Comparison of ENCODE assay signal across 8 cellular contexts in the genomic region with DNA sequence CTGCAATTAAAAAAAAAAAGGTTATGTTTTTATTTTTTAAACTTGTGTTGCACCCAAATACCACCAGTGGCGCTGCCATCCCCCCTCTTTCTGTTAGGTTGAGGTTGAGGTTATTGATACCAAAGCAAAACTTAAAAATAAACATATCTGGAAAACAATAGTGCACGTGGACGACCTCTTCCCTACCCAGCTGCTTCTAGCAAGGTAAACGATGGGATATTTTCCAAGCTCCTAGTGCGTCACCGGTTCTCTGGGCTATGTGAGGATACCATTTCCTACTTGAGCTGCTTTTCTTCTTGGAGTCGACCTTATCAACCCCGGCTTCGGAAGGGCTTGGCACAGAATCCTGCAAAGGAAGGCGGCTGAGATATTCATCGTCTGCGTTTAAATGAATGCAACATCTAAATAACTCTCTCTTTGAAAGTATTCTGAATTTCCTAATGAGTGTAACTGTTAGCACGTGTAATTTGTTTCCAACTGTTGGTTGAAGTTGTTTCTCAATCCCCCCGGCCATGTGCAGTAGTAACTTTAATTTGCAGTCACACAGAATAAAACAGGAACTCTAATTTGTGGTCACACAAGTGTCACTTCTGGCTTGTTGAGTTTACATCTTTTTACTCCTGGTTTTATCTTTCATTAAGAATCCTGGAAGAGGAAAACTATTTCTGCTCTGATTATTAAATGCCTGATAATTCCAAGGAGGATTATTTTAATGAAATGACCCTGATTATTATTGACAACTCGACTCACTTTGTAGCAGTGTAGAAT.
DNase-seq lines count a peak whose midpoint lies in the region; ATAC-seq and TF ChIP-seq lines count a peak whose summit lies in the region.

No MANE protein-coding gene starts in this region.

- in situ Hi-C loops in GM13976 (cut with MboI; ENCODE audit: low sequenced_read_pairs, unreplicated experiment), result no loop called here

- H3K27ac ChIP-seq in rectal smooth muscle tissue (ENCODE audit: low read depth, low read length), result peak overlapping the region; percentile 87

- H3K9ac ChIP-seq in rectal smooth muscle tissue (ENCODE audit: low read length), result peak overlapping the region; percentile 80

- no peak for TF ChIP-seq CTCF in GM13976 (IDR thresholded peaks at IDR 0.05; ENCODE audit: borderline replicate concordance, control extremely low read depth, extremely low read depth, insufficient read depth, missing control alignments)

- no peaks in the 10 kb centered on the region for H3K27me3 ChIP-seq in rectal smooth muscle tissue (ENCODE audit: control insufficient read depth, insufficient read depth, low read length)

- H3K4me3 ChIP-seq in iPS-11a (ENCODE audit: low read depth, low read length), result peak overlapping the region; percentile 89
- H3K4me3 ChIP-seq in rectal smooth muscle tissue (ENCODE audit: low read length), result peak overlapping the region; percentile 93

- no peak for ATAC-seq in HG03378 (IDR thresholded peaks at IDR 0.05; ENCODE audit: unreplicated experiment)

- DNase-seq in DMS114 treated with DMSO at 0.1 percent for 48 hours (lab: John Stamatoyannopoulos, UW; ENCODE audit: unreplicated experiment) (peak; percentile 26), HPDE6-E6E7 (ENCODE audit: extremely low spot score) (peak; percentile 40), NOMO-1 (lab: John Stamatoyannopoulos, UW; ENCODE audit: unreplicated experiment in 2 of 2) (peak; percentile 59 to 93), astrocyte of the hippocampus (ENCODE audit: low read depth, low spot score) (peak; percentile 65), GM13976 (ENCODE audit: low spot score) (no peak)

- H3K36me3 ChIP-seq in rectal smooth muscle tissue (ENCODE audit: control insufficient read depth, insufficient read depth, low read length), result no peaks in the 10 kb centered on the region

- H3K4me1 ChIP-seq in rectal smooth muscle tissue (ENCODE audit: control insufficient read depth, insufficient read depth, low read length), result peaks cover 7% of the 10 kb centered on the region
